In genomic region chr17:28059675-28060074, GRCh38 we compare ENCODE assay signal across 1 cellular context.
TF ChIP-seq lines count a peak whose summit lies in the region.

No MANE protein-coding gene starts in this region.

TF ChIP-seq in WTC11, 78 proteins besides CTCF, POLR2A, EP300 and RAD21:
- TF ChIP-seq AR (CRISPR knock-in tag; IDR thresholded peaks at IDR 0.05) (no peak), ZNF423 (CRISPR knock-in tag; IDR thresholded peaks at IDR 0.05) (no peak)
- TF ChIP-seq, protein P1, sequence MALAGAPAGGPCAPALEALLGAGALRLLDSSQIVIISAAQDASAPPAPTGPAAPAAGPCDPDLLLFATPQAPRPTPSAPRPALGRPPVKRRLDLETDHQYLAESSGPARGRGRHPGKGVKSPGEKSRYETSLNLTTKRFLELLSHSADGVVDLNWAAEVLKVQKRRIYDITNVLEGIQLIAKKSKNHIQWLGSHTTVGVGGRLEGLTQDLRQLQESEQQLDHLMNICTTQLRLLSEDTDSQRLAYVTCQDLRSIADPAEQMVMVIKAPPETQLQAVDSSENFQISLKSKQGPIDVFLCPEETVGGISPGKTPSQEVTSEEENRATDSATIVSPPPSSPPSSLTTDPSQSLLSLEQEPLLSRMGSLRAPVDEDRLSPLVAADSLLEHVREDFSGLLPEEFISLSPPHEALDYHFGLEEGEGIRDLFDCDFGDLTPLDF (CRISPR knock-in tag; IDR thresholded peaks at IDR 0.05): no peak
